Comparison of ENCODE assay signal across 1 cellular context in the genomic region with DNA sequence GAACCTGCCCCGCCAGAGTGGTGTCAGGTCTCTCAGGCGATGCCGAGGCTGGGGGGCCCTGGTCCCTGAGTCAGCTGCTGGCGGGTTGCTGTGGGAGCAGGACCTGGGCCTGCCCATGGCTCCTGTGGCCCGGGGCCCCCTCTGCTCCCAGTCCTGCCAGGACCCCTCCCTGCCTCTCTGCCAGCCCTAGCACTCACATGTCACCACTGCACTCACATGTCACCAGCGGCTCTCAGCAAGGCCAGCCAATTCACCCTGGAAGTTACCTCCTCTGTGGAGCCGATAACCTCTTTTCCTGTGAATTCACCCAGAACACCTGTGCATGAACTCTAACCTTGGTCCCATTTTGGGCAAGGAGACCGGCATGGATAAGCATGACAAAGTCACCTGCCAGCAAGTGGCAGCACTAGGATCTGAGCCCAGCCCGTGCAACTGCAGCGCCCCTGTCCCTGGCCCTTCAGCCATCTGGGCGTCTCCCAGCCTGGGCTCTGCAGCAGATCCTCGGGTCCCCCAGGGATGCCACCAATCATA.
TF ChIP-seq lines count a peak whose summit lies in the region.

No MANE protein-coding gene starts in this region.

TF ChIP-seq in HepG2, 621 proteins besides CTCF, POLR2A, EP300 and RAD21 (continued from another document):
- no peak for TF ChIP-seq MLXIP (CRISPR knock-in tag; IDR thresholded peaks at IDR 0.05; ENCODE audit: borderline replicate concordance)
